Comparison of ENCODE assay signal across 11 cellular contexts in genomic region chr4:153555730-153556440, GRCh38.
DNase-seq lines count a peak whose midpoint lies in the region; ATAC-seq, FAIRE-seq and TF ChIP-seq lines count a peak whose summit lies in the region.
"Had no signal": no experiment of that assay in that cellular context is flagged by ENCODE, and none has a peak within 500 bp of the region (broad histone marks: within the 10 kb centered on the region; RNA-seq: fewer than 3 reads in every experiment).

No MANE protein-coding gene starts in this region.

- FAIRE-seq in pancreas (lab: Jason Lieb, UNC) = no peak

- H3K27me3 Mint-ChIP-seq in CD4-positive, CD25-positive, alpha-beta regulatory T cell = no peaks in the 10 kb centered on the region
- H3K27me3 Mint-ChIP-seq in activated CD8-positive, alpha-beta memory T cell treated with anti-CD3 and anti-CD28 coated beads, Interleukin-2, amount 10 ng/mL, durations not matched to agents 7 days and 5 days = no peaks in the 10 kb centered on the region

- ATAC-seq in CD4-positive, CD25-positive, alpha-beta regulatory T cell (ENCODE audit: low read depth in 2 of 2) = no peak
- peak; percentile 83 for ATAC-seq in SK-N-SH treated with all-trans-retinoic acid at 6 μM for 48 hours
- ATAC-seq in Right ventricle myocardium inferior = peak; percentile 94
- peak; percentile 40 to 82 (median 57) for ATAC-seq in pancreas
- no peak for ATAC-seq in activated CD8-positive, alpha-beta memory T cell treated with anti-CD3 and anti-CD28 coated beads, Interleukin-2, amount 10 ng/mL, durations not matched to agents 7 days and 5 days

- H3K27ac Mint-ChIP-seq in CD4-positive, CD25-positive, alpha-beta regulatory T cell = peak overlapping the region; percentile 53 to 65 (median 57)
- H3K27ac Mint-ChIP-seq in activated CD8-positive, alpha-beta memory T cell treated with anti-CD3 and anti-CD28 coated beads, Interleukin-2, amount 10 ng/mL, durations not matched to agents 7 days and 5 days = no peak overlapping the region
- H3K27ac Mint-ChIP-seq: endodermal cell had no signal

- H3K4me1 ChIP-seq in CD4-positive, CD25-positive, alpha-beta regulatory T cell (ENCODE audit: control insufficient read depth, insufficient read depth, low read length, poor library complexity, severe bottlenecking) = no peaks in the 10 kb centered on the region
- peaks cover 13 to 14% (median 14%) of the 10 kb centered on the region in 3 donors for H3K4me1 ChIP-seq in pancreas

- CTCF ChIA-PET in activated CD8-positive, alpha-beta memory T cell treated with anti-CD3 and anti-CD28 coated beads, Interleukin-2, amount 10 ng/mL, durations not matched to agents 7 days and 5 days (lab: Charles Lee) = interaction anchor here (1.1 to 1.9 kb wide), 4 partner anchors 12 to 123 kb away, joined by 3 to 4 read pairs (median 4); no protein-coding TSS in a partner anchor

- peaks cover 64% of the 10 kb centered on the region for H3K36me3 ChIP-seq in CD4-positive, CD25-positive, alpha-beta regulatory T cell (ENCODE audit: control insufficient read depth, insufficient read depth, low read length)
- peaks cover 0 to 4% (median 0%) of the 10 kb centered on the region in 3 donors for H3K36me3 ChIP-seq in pancreas

- H3K4me3 ChIP-seq in CD4-positive, CD25-positive, alpha-beta regulatory T cell (ENCODE audit: low read depth, low read length) = no peak overlapping the region
- no peak overlapping the region for H3K4me3 ChIP-seq in pancreas

- TF ChIP-seq CTCF in pancreas (IDR thresholded peaks at IDR 0.05) = no peak

- peaks cover 17 to 62% (median 48%) of the 10 kb centered on the region in 4 donors for H3K4me1 Mint-ChIP-seq in CD4-positive, CD25-positive, alpha-beta regulatory T cell
- peaks cover 9% of the 10 kb centered on the region for H3K4me1 Mint-ChIP-seq in activated CD8-positive, alpha-beta memory T cell treated with anti-CD3 and anti-CD28 coated beads, Interleukin-2, amount 10 ng/mL, durations not matched to agents 7 days and 5 days

- H3K9me3 ChIP-seq in CD4-positive, CD25-positive, alpha-beta regulatory T cell (ENCODE audit: control insufficient read depth in 2 of 2, low read length in 2 of 2) = no peaks in the 10 kb centered on the region
- H3K9me3 ChIP-seq in pancreas = no peaks in the 10 kb centered on the region

- no peak overlapping the region for H3K27ac ChIP-seq in CD4-positive, CD25-positive, alpha-beta regulatory T cell (ENCODE audit: insufficient read depth, low read length, poor library complexity, severe bottlenecking)
- H3K27ac ChIP-seq in pancreas = no peak overlapping the region

- no peak for DNase-seq in CD4-positive, CD25-positive, alpha-beta regulatory T cell
- DNase-seq in Right ventricle myocardium inferior (ENCODE audit: missing footprints) (peak; percentile 86), pancreas (peak in 3 of 6 donors; percentile 57 to 81 (median 74)), G401 (ENCODE audit: low spot score) (no peak)
- no peak for DNase-seq in central memory CD4-positive, alpha-beta T cell
- no peak for DNase-seq in stimulated activated CD4-positive, alpha-beta T cell treated with anti-CD3 and anti-CD28 coated beads, Interleukin-4, amount 100 ng/mL, for 1 hour
- no peak for DNase-seq in activated CD8-positive, alpha-beta memory T cell treated with anti-CD3 and anti-CD28 coated beads, Interleukin-2, amount 10 ng/mL, durations not matched to agents 7 days and 5 days
- DNase-seq: DMS79 treated with DMSO at 0.1 percent for 48 hours, endodermal cell, NCI-H1048 had no signal

- intact Hi-C loops in Right ventricle myocardium inferior (cut with DNase I) (no loop called here), pancreas (cut with DNase I) (no loop called here)

- H3K27me3 ChIP-seq in CD4-positive, CD25-positive, alpha-beta regulatory T cell (ENCODE audit: control insufficient read depth, insufficient read depth, low read length) = no peaks in the 10 kb centered on the region
- no peaks in the 10 kb centered on the region for H3K27me3 ChIP-seq in pancreas

- in situ Hi-C loops in G401 (cut with HindIII; ENCODE audit: low sequenced_read_pairs) = no loop called here

- no peak overlapping the region for H3K4me3 Mint-ChIP-seq in CD4-positive, CD25-positive, alpha-beta regulatory T cell
- H3K4me3 Mint-ChIP-seq in activated CD8-positive, alpha-beta memory T cell treated with anti-CD3 and anti-CD28 coated beads, Interleukin-2, amount 10 ng/mL, durations not matched to agents 7 days and 5 days = no peak overlapping the region
- H3K4me3 Mint-ChIP-seq: endodermal cell had no signal

- peaks cover 0 to 5% (median under 1%) of the 10 kb centered on the region in 7 donors for H3K9me3 Mint-ChIP-seq in CD4-positive, CD25-positive, alpha-beta regulatory T cell
- peaks cover 4% of the 10 kb centered on the region for H3K9me3 Mint-ChIP-seq in activated CD8-positive, alpha-beta memory T cell treated with anti-CD3 and anti-CD28 coated beads, Interleukin-2, amount 10 ng/mL, durations not matched to agents 7 days and 5 days (ENCODE audit: low read depth)

- 23 to 25% methylated on average over 5 of the region's 5 CpGs for WGBS in pancreas, 2 donors

- peaks cover 49% of the 10 kb centered on the region for H3K36me3 Mint-ChIP-seq in CD4-positive, CD25-positive, alpha-beta regulatory T cell
- peaks cover 22% of the 10 kb centered on the region for H3K36me3 Mint-ChIP-seq in activated CD8-positive, alpha-beta memory T cell treated with anti-CD3 and anti-CD28 coated beads, Interleukin-2, amount 10 ng/mL, durations not matched to agents 7 days and 5 days

TF ChIP-seq in SK-N-SH treated with all-trans-retinoic acid at 6 μM for 48 hours, 23 proteins besides CTCF, POLR2A, EP300 and RAD21:
- TF ChIP-seq ZNF70 (CRISPR knock-in tag; IDR thresholded peaks at IDR 0.05) (no peak), ARNTL (CRISPR knock-in tag; IDR thresholded peaks at IDR 0.05; ENCODE audit: borderline replicate concordance, low read depth) (no peak), PPARA (CRISPR knock-in tag; IDR thresholded peaks at IDR 0.05; ENCODE audit: borderline replicate concordance) (no peak), BACH2 (CRISPR knock-in tag; IDR thresholded peaks at IDR 0.05; ENCODE audit: borderline replicate concordance) (no peak), SNAI2 (CRISPR knock-in tag; IDR thresholded peaks at IDR 0.05) (no peak), CSDC2 (CRISPR knock-in tag; IDR thresholded peaks at IDR 0.05) (no peak), OSR1 (CRISPR knock-in tag; IDR thresholded peaks at IDR 0.05) (no peak), ZNF8 (CRISPR knock-in tag; IDR thresholded peaks at IDR 0.05) (no peak)
TF ChIP-seq in SK-N-SH treated with all-trans-retinoic acid at 6 μM for 48 hours: peak in this region for 0.

Comparison
In these comparisons a context has a peak if more than half of its experiments do, and no peak if none do; other contexts are left out.
1. ATAC-seq: peak in SK-N-SH treated with all-trans-retinoic acid at 6 μM for 48 hours (single experiment), Right ventricle myocardium inferior (single experiment) and pancreas (4 of 4); none in CD4-positive, CD25-positive, alpha-beta regulatory T cell (0 of 2) and activated CD8-positive, alpha-beta memory T cell treated with anti-CD3 and anti-CD28 coated beads, Interleukin-2, amount 10 ng/mL, durations not matched to agents 7 days and 5 days (single experiment).